In genomic region chr20:58481541-58482021, GRCh38 we compare ENCODE assay signal across 9 cellular contexts. TPM values are rescaled to one million over a fixed set of nuclear protein-coding genes. Genes with fewer than 3 reads are reported as not detected.
A peak's percentile ranks its signal among the peaks of the same experiment; 100 is the strongest.
DNase-seq lines count a peak whose midpoint lies in the region; ATAC-seq and FAIRE-seq lines count a peak whose summit lies in the region.
"Had no signal": no experiment of that assay in that cellular context is flagged by ENCODE, and none has a peak within 500 bp of the region (broad histone marks: within the 10 kb centered on the region; RNA-seq: fewer than 3 reads in every experiment).

No MANE protein-coding gene starts in this region.

- ATAC-seq in GM21619 (IDR thresholded peaks at IDR 0.05; ENCODE audit: unreplicated experiment) (no peak), HG02763 (IDR thresholded peaks at IDR 0.05; ENCODE audit: unreplicated experiment) (no peak)

- H3K4me3 Mint-ChIP-seq in activated T-cell treated with anti-CD3 and anti-CD28 coated beads, Interleukin-2, amount 50 U/mL, for 24 hours, result no peak overlapping the region

- no peak for FAIRE-seq in small intestine (lab: Jason Lieb, UNC)

- WGBS in small intestine, 3 donors, result 7 to 22% (median 16%) methylated on average over 15 to 16 of the region's 16 CpGs

- intact Hi-C loops in head of caudate nucleus (cut with DNase I), result no loop called here

- DNase-seq in Daoy (ENCODE audit: low read depth) (peak; percentile 74), MV-4-11 (lab: John Stamatoyannopoulos, UW) (peak; percentile 5), head of caudate nucleus (peak in 37 of 42 donors; percentile 7 to 77 (median 51)), small intestine (peak; percentile 50), epidermal melanocyte (ENCODE audit: insufficient read length, low spot score) (no peak)
- peak; percentile 59 for DNase-seq in activated T-cell treated with anti-CD3 and anti-CD28 coated beads, Interleukin-2, amount 50 U/mL, for 24 hours

- no peak overlapping the region for H3K27ac ChIP-seq in small intestine (ENCODE audit: low read depth in 1 of 2, low read length in 1 of 2)

- H3K36me3 Mint-ChIP-seq in activated T-cell treated with anti-CD3 and anti-CD28 coated beads, Interleukin-2, amount 50 U/mL, for 24 hours (ENCODE audit: low read depth), result peaks cover 6% of the 10 kb centered on the region

- H3K36me3 ChIP-seq in small intestine (ENCODE audit: control insufficient read depth in 2 of 2, insufficient read depth in 2 of 2, low read length in 2 of 2), result no peaks in the 10 kb centered on the region

- H3K27me3 ChIP-seq in small intestine (ENCODE audit: control insufficient read depth in 2 of 2, insufficient read depth in 2 of 2, low read length in 2 of 2), result no peaks in the 10 kb centered on the region

- no peak overlapping the region for H3K27ac Mint-ChIP-seq in activated T-cell treated with anti-CD3 and anti-CD28 coated beads, Interleukin-2, amount 50 U/mL, for 24 hours
- H3K27ac Mint-ChIP-seq: IgD-negative memory B cell had no signal

- peaks cover 4% of the 10 kb centered on the region for H3K4me1 Mint-ChIP-seq in activated T-cell treated with anti-CD3 and anti-CD28 coated beads, Interleukin-2, amount 50 U/mL, for 24 hours (ENCODE audit: low read depth)
- H3K4me1 Mint-ChIP-seq: IgD-negative memory B cell had no signal

- no peaks in the 10 kb centered on the region for H3K9me3 ChIP-seq in small intestine (ENCODE audit: control insufficient read depth, low read depth)

- H3K4me3 ChIP-seq in small intestine (ENCODE audit: low read depth in 1 of 2, low read length in 2 of 2), result no peak overlapping the region

- no peaks in the 10 kb centered on the region for H3K4me1 ChIP-seq in small intestine (ENCODE audit: control insufficient read depth in 2 of 2, insufficient read depth in 1 of 2, low read depth in 1 of 2, low read length in 1 of 2)

- peaks cover 29% of the 10 kb centered on the region for H3K27me3 Mint-ChIP-seq in activated T-cell treated with anti-CD3 and anti-CD28 coated beads, Interleukin-2, amount 50 U/mL, for 24 hours

- peaks cover 12% of the 10 kb centered on the region for H3K9me3 Mint-ChIP-seq in activated T-cell treated with anti-CD3 and anti-CD28 coated beads, Interleukin-2, amount 50 U/mL, for 24 hours

RNA-seq across cellular contexts. Expression of gene APCDD1L, which starts 33.6 kb away (rescaled TPM):
- 2.8 and 3.2 TPM in 2 replicates for total RNA-seq in Daoy (2014; rRNA removed; shearing (Covaris generic))
- under 1 TPM in 1 of 3 donors, not detected in 2; 0.46 TPM for polyA plus RNA-seq in small intestine
